24 cellular contexts compared by ENCODE assay signal in the genomic region with DNA sequence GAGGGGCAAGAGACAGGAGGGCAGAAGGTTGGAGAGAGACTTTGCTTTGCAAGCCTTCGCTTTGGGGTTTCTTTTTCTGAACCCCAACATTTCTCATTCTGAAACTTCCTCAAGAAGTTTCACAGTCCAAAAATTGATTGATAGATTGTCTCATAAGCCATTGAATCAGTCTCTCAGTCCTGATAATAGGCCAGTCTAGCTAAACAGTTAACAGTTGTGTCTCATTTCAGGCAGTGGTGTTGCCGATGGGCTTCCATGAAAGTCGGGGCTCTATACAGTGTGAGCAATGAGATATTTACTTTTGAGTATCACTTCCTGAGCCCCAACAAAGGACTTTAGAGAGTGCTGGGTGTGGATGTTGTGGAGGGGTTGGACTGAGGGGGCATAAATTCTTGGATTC. TPM values are rescaled to one million over a fixed set of nuclear protein-coding genes. Genes with fewer than 3 reads are reported as not detected.
"Had no signal": no experiment of that assay in that cellular context is flagged by ENCODE, and none has a peak within 500 bp of the region (broad histone marks: within the 10 kb centered on the region; RNA-seq: fewer than 3 reads in every experiment).

No MANE protein-coding gene starts in this region.

- H3K36me3 ChIP-seq: SJSA1 had no signal

- H3K27ac ChIP-seq: HL-60, SJSA1, SK-N-MC had no signal

- H3K4me3 Mint-ChIP-seq: IgD-negative memory B cell had no signal

- FAIRE-seq: HTR-8/SVneo, RCC 7860 had no signal

- H3K9me3 Mint-ChIP-seq: IgD-negative memory B cell had no signal

- H3K27me3 ChIP-seq: SJSA1 had no signal

- H3K4me1 Mint-ChIP-seq: IgD-negative memory B cell had no signal

- H3K27me3 Mint-ChIP-seq: IgD-negative memory B cell had no signal

- DNase-seq: MV-4-11, NCI-H1048, NCI-H1105 treated with DMSO at 0.1 percent for 48 hours, NCI-H1417 treated with DMSO at 0.1 percent for 48 hours, NCI-H146, NCI-H1694 treated with DMSO at 0.1 percent for 48 hours, NCI-H1930, NCI-H2081, NCI-H2171, NCI-H226, NCI-H446, NCI-H510A, NCI-H524 treated with DMSO at 0.1 percent for 48 hours, NCI-H69, NCI-H774, Right ventricle myocardium superior, RPMI8226, SIG-M5 had no signal

- H3K4me1 ChIP-seq: SJSA1 had no signal

- H3K27ac Mint-ChIP-seq: IgD-negative memory B cell had no signal

- H3K9me3 ChIP-seq: SJSA1 had no signal

- H3K4me3 ChIP-seq: SJSA1, SK-N-MC had no signal

RNA-seq across cellular contexts. Expression of a gene that starts 26.5 kb away (rescaled TPM):
- polyA plus RNA-seq: IgD-negative memory B cell had no signal
